Comparison of ENCODE assay signal across 8 cellular contexts in the genomic region with DNA sequence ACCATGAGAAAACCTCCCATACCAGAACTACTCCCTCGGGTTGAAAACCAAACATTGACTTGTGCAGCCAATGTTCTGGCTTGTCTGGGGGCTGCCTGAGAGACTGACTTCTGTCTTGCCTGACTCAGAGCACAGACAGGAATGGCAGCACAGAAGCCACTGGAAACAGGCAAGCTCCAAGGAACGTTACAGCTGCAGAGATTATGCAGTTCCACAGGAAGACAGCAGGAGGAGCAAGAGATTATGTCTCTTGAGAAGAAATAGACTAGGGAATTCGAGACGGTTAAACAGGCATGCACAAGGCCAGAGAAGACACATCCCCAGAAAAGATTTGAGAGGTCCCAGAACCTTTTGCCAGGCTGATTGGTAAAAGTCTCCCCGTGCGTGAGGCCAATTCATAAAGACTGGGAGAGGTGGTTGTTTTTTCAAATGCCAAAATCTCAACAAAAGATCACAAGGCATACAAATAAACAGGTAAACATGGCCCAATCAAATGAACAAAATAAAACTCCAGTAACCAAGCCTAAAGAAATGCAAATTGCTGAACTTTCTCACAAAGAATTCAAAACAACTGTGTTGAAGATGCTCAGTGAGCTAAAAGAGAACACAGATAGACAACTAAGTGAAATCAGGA.
DNase-seq lines count a peak whose midpoint lies in the region; ATAC-seq and TF ChIP-seq lines count a peak whose summit lies in the region.

No MANE protein-coding gene starts in this region.

- no peak for ATAC-seq in activated CD8-positive, alpha-beta memory T cell treated with anti-CD3 and anti-CD28 coated beads, Interleukin-2, amount 10 ng/mL, durations not matched to agents 7 days and 5 days
- ATAC-seq in upper lobe of left lung (ENCODE audit: low FRiP score in 2 of 2) (no peak), HG03457 (IDR thresholded peaks at IDR 0.05; ENCODE audit: unreplicated experiment) (no peak)

- H3K4me3 Mint-ChIP-seq in activated CD8-positive, alpha-beta memory T cell treated with anti-CD3 and anti-CD28 coated beads, Interleukin-2, amount 10 ng/mL, durations not matched to agents 7 days and 5 days, result no peak overlapping the region

- TF ChIP-seq EP300 in upper lobe of left lung (IDR thresholded peaks at IDR 0.05), result no peak

- WGBS in iPS DF 6.9 (ENCODE audit: insufficient coverage, insufficient read length), result no CpG with 5 or more reads among the region's 6 CpGs
- WGBS in upper lobe of left lung, 2 donors, result 32 to 39% methylated on average over 6 of the region's 6 CpGs

- no peak for TF ChIP-seq POLR2A in upper lobe of left lung (IDR thresholded peaks at IDR 0.05)

- no peaks in the 10 kb centered on the region for H3K27me3 ChIP-seq in iPS DF 6.9 (ENCODE audit: control insufficient read depth, insufficient read depth, low read length)
- H3K27me3 ChIP-seq in upper lobe of left lung, result no peaks in the 10 kb centered on the region

- no peak for DNase-seq in AG04449 (ENCODE audit: low read depth, low spot score)
- DNase-seq in GM10248 (ENCODE audit: extremely low spot score), result peak; percentile 32
- peak; percentile 22 for DNase-seq in NCI-H2171 (lab: John Stamatoyannopoulos, UW)
- DNase-seq in activated CD8-positive, alpha-beta memory T cell treated with anti-CD3 and anti-CD28 coated beads, Interleukin-2, amount 10 ng/mL, durations not matched to agents 7 days and 5 days, result peak; percentile 39
- DNase-seq in iPS DF 6.9 (ENCODE audit: low read depth, low spot score), result peak; percentile 75
- peak in 1 of 2 donors; percentile 42 for DNase-seq in upper lobe of left lung
- DNase-seq in DMS79 (lab: John Stamatoyannopoulos, UW), result no peak

- H3K4me1 Mint-ChIP-seq in activated CD8-positive, alpha-beta memory T cell treated with anti-CD3 and anti-CD28 coated beads, Interleukin-2, amount 10 ng/mL, durations not matched to agents 7 days and 5 days, result peaks cover 2% of the 10 kb centered on the region

- peaks cover 34% of the 10 kb centered on the region for H3K27me3 Mint-ChIP-seq in activated CD8-positive, alpha-beta memory T cell treated with anti-CD3 and anti-CD28 coated beads, Interleukin-2, amount 10 ng/mL, durations not matched to agents 7 days and 5 days

- H3K9me3 ChIP-seq in iPS DF 6.9 (ENCODE audit: control insufficient read depth, insufficient read depth, low read length), result no peaks in the 10 kb centered on the region
- H3K9me3 ChIP-seq in upper lobe of left lung, result peaks cover 0 to 6% (median 0%) of the 10 kb centered on the region in 4 donors

- POLR2A ChIA-PET in AG04449 (lab: Yijun Ruan, JAX), result no interaction called here
- POLR2A ChIA-PET in GM10248 (lab: Yijun Ruan, JAX), result no interaction called here

- peaks cover 3% of the 10 kb centered on the region for H3K9me3 Mint-ChIP-seq in activated CD8-positive, alpha-beta memory T cell treated with anti-CD3 and anti-CD28 coated beads, Interleukin-2, amount 10 ng/mL, durations not matched to agents 7 days and 5 days (ENCODE audit: low read depth)

- no peaks in the 10 kb centered on the region for H3K36me3 Mint-ChIP-seq in activated CD8-positive, alpha-beta memory T cell treated with anti-CD3 and anti-CD28 coated beads, Interleukin-2, amount 10 ng/mL, durations not matched to agents 7 days and 5 days

- no peaks in the 10 kb centered on the region for H3K4me1 ChIP-seq in iPS DF 6.9 (ENCODE audit: control insufficient read depth, insufficient read depth, low read length)
- H3K4me1 ChIP-seq in upper lobe of left lung, result peaks cover 0 to 20% (median 9%) of the 10 kb centered on the region in 4 donors

- TF ChIP-seq CTCF in AG04449 (IDR thresholded peaks at IDR 0.05; ENCODE audit: insufficient read depth, low read length, missing control alignments), result peak; percentile 66
- peak; percentile 35 for TF ChIP-seq CTCF in GM10248 (IDR thresholded peaks at IDR 0.05; ENCODE audit: control extremely low read depth, extremely low read depth, low read depth, missing control alignments)
- TF ChIP-seq CTCF in upper lobe of left lung (IDR thresholded peaks at IDR 0.05), result peak; percentile 53 to 79 (median 64)

- H3K36me3 ChIP-seq in iPS DF 6.9 (ENCODE audit: control insufficient read depth, insufficient read depth, low read length), result no peaks in the 10 kb centered on the region
- no peaks in the 10 kb centered on the region for H3K36me3 ChIP-seq in upper lobe of left lung

- no peak overlapping the region for H3K27ac Mint-ChIP-seq in activated CD8-positive, alpha-beta memory T cell treated with anti-CD3 and anti-CD28 coated beads, Interleukin-2, amount 10 ng/mL, durations not matched to agents 7 days and 5 days

- H3K27ac ChIP-seq in iPS DF 6.9 (ENCODE audit: low read length) (no peak overlapping the region), upper lobe of left lung (no peak overlapping the region)

- CTCF ChIA-PET in AG04449 (lab: Yijun Ruan, JAX) (interaction anchor here (0.7 to 5.9 kb wide), 20 partner anchors 11 to 1144 kb away, joined by 3 to 90 read pairs (median 3); no protein-coding TSS in a partner anchor), GM10248 (lab: Yijun Ruan, JAX) (interaction anchor here (0.7 to 2.1 kb wide), 11 partner anchors 11 to 374 kb away, joined by 3 to 7 read pairs (median 4); no protein-coding TSS in a partner anchor)
- CTCF ChIA-PET in activated CD8-positive, alpha-beta memory T cell treated with anti-CD3 and anti-CD28 coated beads, Interleukin-2, amount 10 ng/mL, durations not matched to agents 7 days and 5 days (lab: Charles Lee), result interaction anchor here (0.9 to 2.4 kb wide), 9 partner anchors 12 to 313 kb away, joined by 3 to 26 read pairs (median 3); no protein-coding TSS in a partner anchor

- no peak overlapping the region for H3K4me3 ChIP-seq in AG04449 (ENCODE audit: low read depth, low read length)
- H3K4me3 ChIP-seq in iPS DF 6.9 (ENCODE audit: low read length), result no peak overlapping the region
- H3K4me3 ChIP-seq in upper lobe of left lung, result no peak overlapping the region

Comparison
In these comparisons a context has a peak if more than half of its experiments do, and no peak if none do; other contexts are left out.
1. DNase-seq: peak in GM10248 (single experiment), NCI-H2171 (single experiment), activated CD8-positive, alpha-beta memory T cell treated with anti-CD3 and anti-CD28 coated beads, Interleukin-2, amount 10 ng/mL, durations not matched to agents 7 days and 5 days (single experiment) and iPS DF 6.9 (single experiment); none in AG04449 (single experiment) and DMS79 (single experiment).
2. Peak in every context shown above with its lines, with median percentiles within 50 percentile points of each other: CTCF ChIP-seq.